ENCODE assay signal across 1 cellular context in the genomic region with DNA sequence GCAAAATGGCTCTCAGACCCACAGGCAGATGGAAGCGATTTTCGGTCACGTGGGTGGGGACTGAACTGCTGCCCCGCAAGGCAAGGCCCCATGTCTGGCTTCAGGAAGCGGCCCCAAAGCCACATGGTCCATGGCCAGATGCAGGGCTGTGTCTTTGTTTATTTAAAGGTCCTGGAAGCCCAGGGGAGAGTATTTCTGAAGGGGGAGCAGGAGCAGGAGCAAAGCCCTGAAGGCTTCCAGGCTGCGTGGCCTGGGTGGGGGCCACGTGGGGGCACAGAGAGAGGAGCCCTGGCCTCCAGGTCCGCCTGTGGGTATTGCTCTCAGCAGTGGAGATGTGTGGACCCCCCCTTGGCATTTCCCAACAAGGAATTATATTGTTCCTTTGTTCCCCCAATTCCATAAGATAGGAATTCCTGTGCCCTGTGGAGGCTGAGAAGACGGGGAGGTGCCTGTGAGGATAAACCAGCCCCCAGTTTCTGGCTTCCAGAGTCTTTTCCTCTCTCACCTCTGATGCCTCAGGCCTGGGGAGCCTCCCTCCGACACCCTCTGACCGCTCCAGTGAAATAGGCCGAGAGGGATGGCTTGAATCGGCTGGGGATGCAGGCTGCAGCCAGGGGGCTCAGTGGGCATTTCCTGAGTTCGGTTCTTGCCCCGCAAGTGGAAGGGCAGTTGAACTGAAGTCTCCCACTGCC.
TF ChIP-seq lines count a peak whose summit lies in the region.

No MANE protein-coding gene starts in this region.

TF ChIP-seq in IMR-90, 13 proteins besides CTCF, POLR2A, EP300 and RAD21 (continued from another document):
- TF ChIP-seq FOS (IDR thresholded peaks at IDR 0.05; ENCODE audit: low read depth, low read length): no peak
- TF ChIP-seq CEBPB (IDR thresholded peaks at IDR 0.05; ENCODE audit: low read depth, low read length): no peak
